16 cellular contexts compared by ENCODE assay signal in the genomic region with DNA sequence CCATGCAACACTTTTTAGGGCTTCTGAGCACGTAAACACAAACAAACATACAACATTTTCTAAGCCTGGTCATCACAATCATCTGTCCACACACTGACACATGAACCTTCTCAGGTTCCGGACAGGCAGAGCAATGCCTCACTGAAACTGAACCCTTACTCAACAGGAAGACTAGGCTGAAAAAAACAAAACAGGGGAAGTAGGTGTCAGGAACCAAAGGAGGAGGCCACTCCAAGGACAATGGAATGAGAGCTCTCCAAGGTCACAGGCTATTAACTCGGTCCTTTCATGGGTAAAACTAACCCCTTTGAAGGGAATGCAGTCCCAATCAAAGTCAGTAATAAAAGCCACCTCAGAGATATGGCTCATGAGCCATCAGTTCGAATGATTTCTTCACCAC.
"Had no signal": no experiment of that assay in that cellular context is flagged by ENCODE, and none has a peak within 500 bp of the region (broad histone marks: within the 10 kb centered on the region; RNA-seq: fewer than 3 reads in every experiment).

No MANE protein-coding gene starts in this region.

- H3K4me1 ChIP-seq: gastroesophageal sphincter, tibial artery, uterus had no signal

- H3K27ac ChIP-seq: gastroesophageal sphincter, left ventricle myocardium inferior, neutrophil, tibial artery, uterus had no signal

- H3K27me3 Mint-ChIP-seq: activated CD4-positive, alpha-beta T cell treated with anti-CD3 and anti-CD28 coated beads, Interleukin-2, amount 10 ng/mL, durations not matched to agents 7 days and 5 days had no signal

- H3K9me3 ChIP-seq: gastroesophageal sphincter, left ventricle myocardium inferior, neutrophil, tibial artery, uterus had no signal

- ATAC-seq: activated T-cell treated with anti-CD3 and anti-CD28 coated beads, Interleukin-2, amount 50 U/mL, for 72 hours; gastroesophageal sphincter had no signal

- H3K36me3 Mint-ChIP-seq: naive B cell had no signal

- H3K27ac Mint-ChIP-seq: activated CD4-positive, alpha-beta T cell treated with anti-CD3 and anti-CD28 coated beads, Interleukin-2, amount 10 ng/mL, durations not matched to agents 7 days and 5 days; activated T-cell treated with anti-CD3 and anti-CD28 coated beads, Interleukin-2, amount 50 U/mL, for 72 hours had no signal

- H3K27me3 ChIP-seq: gastroesophageal sphincter, neutrophil, tibial artery, uterus had no signal

- H3K4me3 ChIP-seq: gastroesophageal sphincter, left ventricle myocardium inferior, tibial artery, uterus had no signal

- DNase-seq: activated CD4-positive, alpha-beta T cell treated with anti-CD3 and anti-CD28 coated beads, Interleukin-2, amount 10 ng/mL, durations not matched to agents 7 days and 5 days; activated CD8-positive, alpha-beta memory T cell treated with anti-CD3 and anti-CD28 coated beads, Interleukin-2, amount 50 U/mL, for 48 hours; activated gamma-delta T cell treated with Interleukin-2 at 50 U/mL for 16 hours; activated T-cell treated with anti-CD3 and anti-CD28 coated beads, Interleukin-2, amount 50 U/mL, for 72 hours; aorta; cerebellar nuclear complex; effector CD8-positive, alpha-beta T cell; left ventricle myocardium inferior; naive B cell; stimulated activated CD4-positive, alpha-beta T cell treated with anti-CD3 and anti-CD28 coated beads, Interleukin-15, amount 100 ng/mL, for 24 hours; stimulated activated CD4-positive, alpha-beta T cell treated with anti-CD3 and anti-CD28 coated beads, Interleukin-4, amount 100 ng/mL, for 1 hour; stimulated activated naive CD4-positive, alpha-beta T cell; tibial artery; uterus had no signal

- H3K9me3 Mint-ChIP-seq: activated CD4-positive, alpha-beta T cell treated with anti-CD3 and anti-CD28 coated beads, Interleukin-2, amount 10 ng/mL, durations not matched to agents 7 days and 5 days had no signal

- H3K4me3 Mint-ChIP-seq: activated CD4-positive, alpha-beta T cell treated with anti-CD3 and anti-CD28 coated beads, Interleukin-2, amount 10 ng/mL, durations not matched to agents 7 days and 5 days; activated T-cell treated with anti-CD3 and anti-CD28 coated beads, Interleukin-2, amount 50 U/mL, for 72 hours; naive B cell had no signal

- H3K36me3 ChIP-seq: gastroesophageal sphincter, left ventricle myocardium inferior, neutrophil, tibial artery, uterus had no signal

- H3K4me1 Mint-ChIP-seq: naive B cell had no signal
